Comparison of ENCODE assay signal across 8 cellular contexts in genomic region chr11:63871962-63872832, GRCh38. TPM values are rescaled to one million over a fixed set of nuclear protein-coding genes. Genes with fewer than 3 reads are reported as not detected.
DNase-seq lines count a peak whose midpoint lies in the region; ATAC-seq and TF ChIP-seq lines count a peak whose summit lies in the region.

No MANE protein-coding gene starts in this region.

- H3K4me3 Mint-ChIP-seq in CD8-positive, alpha-beta T cell, result peak overlapping the region; percentile 29
- peak overlapping the region; percentile 45 to 72 (median 62) for H3K4me3 Mint-ChIP-seq in naive thymus-derived CD4-positive, alpha-beta T cell

- peaks cover 5% of the 10 kb centered on the region for H3K36me3 ChIP-seq in CD8-positive, alpha-beta T cell (ENCODE audit: insufficient read depth, low read length)
- H3K36me3 ChIP-seq in fibroblast of lung (ENCODE audit: control insufficient read depth, insufficient read depth, low read length), result no peaks in the 10 kb centered on the region
- peaks cover 0 to 10% (median 0%) of the 10 kb centered on the region in 3 experiments for H3K36me3 ChIP-seq in naive thymus-derived CD4-positive, alpha-beta T cell (ENCODE audit: control insufficient read depth in 2 of 3, insufficient read depth in 3 of 3, low read length in 3 of 3)

- peak overlapping the region; percentile 17 for H3K4me2 ChIP-seq in fibroblast of lung (ENCODE audit: extremely low read depth, insufficient read depth, low read length)

- peaks cover 77% of the 10 kb centered on the region for H3K4me1 ChIP-seq in CD8-positive, alpha-beta T cell (ENCODE audit: insufficient read depth, low read length)
- H3K4me1 ChIP-seq in fibroblast of lung (ENCODE audit: control insufficient read depth, extremely low read depth, insufficient read depth, low read length), result peaks cover 17% of the 10 kb centered on the region
- peaks cover 56 to 62% of the 10 kb centered on the region in 2 donors for H3K4me1 ChIP-seq in naive thymus-derived CD4-positive, alpha-beta T cell (ENCODE audit: control insufficient read depth in 2 of 2, insufficient read depth in 2 of 2, low read length in 2 of 2)

- no peaks in the 10 kb centered on the region for H3K27me3 Mint-ChIP-seq in CD8-positive, alpha-beta T cell (ENCODE audit: low read depth)
- H3K27me3 Mint-ChIP-seq in naive thymus-derived CD4-positive, alpha-beta T cell, result no peaks in the 10 kb centered on the region

- H3K4me3 ChIP-seq in CD8-positive, alpha-beta T cell (ENCODE audit: low read depth, low read length), result no peak overlapping the region
- H3K4me3 ChIP-seq in fibroblast of lung (replicated peaks in 1 of 4; ENCODE audit: control extremely low read depth in 1 of 4, insufficient read depth in 1 of 4, low read depth in 3 of 4, low read length in 4 of 4), result no peak overlapping the region
- H3K4me3 ChIP-seq in naive thymus-derived CD4-positive, alpha-beta T cell (ENCODE audit: low read length), result no peak overlapping the region

- peaks cover 29% of the 10 kb centered on the region for H3K36me3 Mint-ChIP-seq in CD8-positive, alpha-beta T cell
- H3K36me3 Mint-ChIP-seq in naive thymus-derived CD4-positive, alpha-beta T cell, result peaks cover 0 to 12% (median 0%) of the 10 kb centered on the region in 5 donors

- TF ChIP-seq CTCF in CD8-positive, alpha-beta T cell (IDR thresholded peaks at IDR 0.05), result no peak
- peak in 1 of 2 donors; percentile 41 for TF ChIP-seq CTCF in fibroblast of lung (conservative IDR thresholded peaks at IDR 0.05 in 1 of 2, IDR thresholded peaks at IDR 0.05 in 1 of 2; ENCODE audit: low read depth in 1 of 2, low read length in 2 of 2)

- H3K79me2 ChIP-seq in fibroblast of lung (ENCODE audit: control insufficient read depth, insufficient read depth, low read length), result peaks cover 67% of the 10 kb centered on the region

- peaks cover 2% of the 10 kb centered on the region for H4K20me1 ChIP-seq in fibroblast of lung (ENCODE audit: control insufficient read depth, extremely low read depth, insufficient read depth, low read length)

- intact Hi-C loops in CD8-positive, alpha-beta T cell (cut with DNase I, micrococcal nuclease), result no loop called here
- intact Hi-C loops in naive thymus-derived CD4-positive, alpha-beta T cell (cut with micrococcal nuclease), result loop anchor here in 1 of 2 donors (1.0 kb wide), 2 partner anchors 16 to 35 kb away; no protein-coding TSS in a partner anchor

- H3K27me3 ChIP-seq in CD8-positive, alpha-beta T cell (ENCODE audit: insufficient read depth, low read length), result no peaks in the 10 kb centered on the region
- H3K27me3 ChIP-seq in fibroblast of lung (ENCODE audit: control insufficient read depth, insufficient read depth, low read length), result no peaks in the 10 kb centered on the region
- H3K27me3 ChIP-seq in naive thymus-derived CD4-positive, alpha-beta T cell (ENCODE audit: control insufficient read depth in 2 of 2, insufficient read depth in 2 of 2, low read length in 2 of 2), result no peaks in the 10 kb centered on the region

- H2AFZ ChIP-seq in fibroblast of lung (ENCODE audit: low read length), result no peak overlapping the region

- H3K4me1 Mint-ChIP-seq in CD8-positive, alpha-beta T cell (ENCODE audit: low read depth), result peaks cover 82% of the 10 kb centered on the region
- peaks cover 58 to 88% (median 83%) of the 10 kb centered on the region in 7 donors for H3K4me1 Mint-ChIP-seq in naive thymus-derived CD4-positive, alpha-beta T cell

- CTCF ChIA-PET in CD8-positive, alpha-beta T cell (lab: Charles Lee), result interaction anchor here (0.5 to 2.6 kb wide), 10 partner anchors 10 to 73 kb away, joined by 3 to 13 read pairs (median 4); no protein-coding TSS in a partner anchor
- CTCF ChIA-PET in naive thymus-derived CD4-positive, alpha-beta T cell (lab: Charles Lee), result interaction anchor here (1.9 to 2.4 kb wide), 3 partner anchors 12 to 35 kb away, joined by 5 to 18 read pairs (median 9); partner anchors contain the start of gene MARK2

- no peaks in the 10 kb centered on the region for H3K9me3 Mint-ChIP-seq in CD8-positive, alpha-beta T cell
- H3K9me3 Mint-ChIP-seq in naive thymus-derived CD4-positive, alpha-beta T cell, result peaks cover 0 to 1% (median 0%) of the 10 kb centered on the region in 11 donors

- DNase-seq in CD8-positive, alpha-beta T cell, result peak in 5 of 7 experiments; percentile 9 to 46 (median 43)
- DNase-seq in NCI-H2196 (lab: John Stamatoyannopoulos, UW; ENCODE audit: unreplicated experiment) (peak; percentile 89), fibroblast of lung (ENCODE audit: low read depth in 2 of 2) (peak; percentile 91 to 92), ureter (ENCODE audit: low spot score) (peak; percentile 90)
- DNase-seq in activated T-cell treated with anti-CD3 and anti-CD28 coated beads, Interleukin-2, amount 50 U/mL, for 1 hour, result peak; percentile 29
- DNase-seq in naive thymus-derived CD4-positive, alpha-beta T cell, result peak in 3 of 9 donors; percentile 11 to 44 (median 23)

- no peak overlapping the region for H3K27ac ChIP-seq in CD8-positive, alpha-beta T cell (ENCODE audit: low read depth, low read length)
- no peak overlapping the region for H3K27ac ChIP-seq in fibroblast of lung (ENCODE audit: insufficient read depth, low read length)
- H3K27ac ChIP-seq in naive thymus-derived CD4-positive, alpha-beta T cell (ENCODE audit: low read depth, low read length), result no peak overlapping the region

- peak overlapping the region; percentile 72 for H3K27ac Mint-ChIP-seq in CD8-positive, alpha-beta T cell
- peak overlapping the region in 7 of 9 donors; percentile 8 to 70 (median 48) for H3K27ac Mint-ChIP-seq in naive thymus-derived CD4-positive, alpha-beta T cell

- no peak overlapping the region for H3K9ac ChIP-seq in fibroblast of lung (ENCODE audit: insufficient read depth, low read length)

- H3K9me3 ChIP-seq in CD8-positive, alpha-beta T cell (ENCODE audit: low read length), result no peaks in the 10 kb centered on the region
- no peaks in the 10 kb centered on the region for H3K9me3 ChIP-seq in fibroblast of lung (ENCODE audit: control insufficient read depth, insufficient read depth, low read depth, low read length)
- H3K9me3 ChIP-seq in naive thymus-derived CD4-positive, alpha-beta T cell (ENCODE audit: control insufficient read depth in 2 of 3, low read length in 3 of 3), result no peaks in the 10 kb centered on the region

- POLR2A ChIA-PET in CD8-positive, alpha-beta T cell (lab: Charles Lee), result interaction anchor here (0.7 to 1.5 kb wide), 3 partner anchors 11 to 16 kb away, joined by 3 to 4 read pairs (median 4); no protein-coding TSS in a partner anchor
- POLR2A ChIA-PET in naive thymus-derived CD4-positive, alpha-beta T cell (lab: Charles Lee), result interaction anchor here (1.0 to 5.5 kb wide), 3 partner anchors 14 to 46 kb away, joined by 4 to 51 read pairs (median 6); partner anchors contain the start of gene MARK2

- ATAC-seq in CD8-positive, alpha-beta T cell, result peak; percentile 80
- ATAC-seq in GM18868 (IDR thresholded peaks at IDR 0.05; ENCODE audit: unreplicated experiment), result peak; percentile 87
- peak; percentile 92 for ATAC-seq in HG03045 (IDR thresholded peaks at IDR 0.05; ENCODE audit: unreplicated experiment)
- peak; percentile 96 for ATAC-seq in naive thymus-derived CD4-positive, alpha-beta T cell

RNA-seq across cellular contexts. Expression of gene MARK2, which starts 33.3 kb away (rescaled TPM):
- total RNA-seq in CD8-positive, alpha-beta T cell, result 10 to 100 TPM; 16.9 to 19.1 TPM
- total RNA-seq in fibroblast of lung, result 5.4 and 6.4 TPM in 2 replicates
- polyA plus RNA-seq in fibroblast of lung, result 12.3 and 16.8 TPM in 2 replicates
- polyA plus RNA-seq in fibroblast of lung (2012), result 10.2 and 13.6 TPM in 2 replicates
- 6.4 and 13.5 TPM in 2 replicates for polyA minus RNA-seq in fibroblast of lung (ENCODE audit: low replicate concordance)
- 10 to 100 TPM; 42.3 to 69.1 (median 56.8) TPM for total RNA-seq in naive thymus-derived CD4-positive, alpha-beta T cell
- polyA plus RNA-seq in naive thymus-derived CD4-positive, alpha-beta T cell, result 10 to 100 TPM; 29.4 to 64.5 TPM
- total RNA-seq in ureter, result 61.5 TPM

RNA-seq across cellular contexts. Expression of gene RCOR2, which starts 44.8 kb away (rescaled TPM):
- total RNA-seq in CD8-positive, alpha-beta T cell, result not detected
- total RNA-seq in fibroblast of lung (4.1 and 5.6 TPM in 2 replicates), ureter (2.0 TPM)
- polyA plus RNA-seq in fibroblast of lung, result 1.8 and 3.9 TPM in 2 replicates
- 2.1 and 4.9 TPM in 2 replicates for polyA plus RNA-seq in fibroblast of lung (2012)
- 2.2 and 10.4 TPM in 2 replicates for polyA minus RNA-seq in fibroblast of lung (ENCODE audit: low replicate concordance)
- total RNA-seq in naive thymus-derived CD4-positive, alpha-beta T cell, result under 1 TPM in 1 of 5 experiments, not detected in 4; 0.07 TPM
- not detected for polyA plus RNA-seq in naive thymus-derived CD4-positive, alpha-beta T cell

RNA-seq across cellular contexts. Expression of gene SPINDOC, which starts 58.9 kb away (rescaled TPM):
- 1 to 10 TPM; 4.0 to 4.1 TPM for total RNA-seq in CD8-positive, alpha-beta T cell
- 10.7 and 10.8 TPM in 2 replicates for total RNA-seq in fibroblast of lung
- polyA plus RNA-seq in fibroblast of lung, result 10.9 and 13.9 TPM in 2 replicates
- 15.7 and 22.1 TPM in 2 replicates for polyA plus RNA-seq in fibroblast of lung (2012)
- polyA minus RNA-seq in fibroblast of lung (ENCODE audit: low replicate concordance), result 8.2 and 8.9 TPM in 2 replicates
- 10 to 100 TPM in 2 of 5 experiments, 1 to 10 TPM in 3; 6.6 to 42.2 (median 9.3) TPM for total RNA-seq in naive thymus-derived CD4-positive, alpha-beta T cell
- under 1 TPM; 0.22 to 0.53 TPM for polyA plus RNA-seq in naive thymus-derived CD4-positive, alpha-beta T cell
- 13.0 TPM for total RNA-seq in ureter
